In the genomic region with DNA sequence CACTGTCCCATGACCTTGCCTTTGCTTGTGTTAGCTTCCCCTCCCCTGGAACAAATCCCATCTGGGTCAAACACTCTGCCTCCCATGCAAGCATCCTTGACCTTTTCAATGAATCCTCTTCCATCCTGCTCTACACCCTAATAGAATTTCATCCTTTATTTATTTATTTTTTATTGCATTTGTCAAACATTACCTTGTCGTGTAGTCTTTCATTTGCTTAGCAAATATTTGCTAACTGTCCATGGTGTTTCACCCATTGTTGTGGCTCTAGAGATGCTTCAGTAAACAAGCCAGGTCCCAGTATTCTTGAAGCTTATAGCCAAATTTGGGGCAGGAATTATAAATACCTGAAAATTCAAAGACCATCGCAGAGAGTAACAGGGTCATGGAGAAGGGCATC, we compare ENCODE assay signal across 17 cellular contexts.
"Had no signal": no experiment of that assay in that cellular context is flagged by ENCODE, and none has a peak within 500 bp of the region (broad histone marks: within the 10 kb centered on the region; RNA-seq: fewer than 3 reads in every experiment).

No MANE protein-coding gene starts in this region.

- H3K36me3 Mint-ChIP-seq: type B pancreatic cell had no signal

- ATAC-seq: gastroesophageal sphincter; left lung; stimulated activated naive CD8-positive, alpha-beta T cell treated with anti-CD3 and anti-CD28 coated beads, Interleukin-15, Interleukin-2, amounts not matched to agents 100 U/mL and 50 U/mL, for 24 hours had no signal

- H3K9me3 ChIP-seq: gastroesophageal sphincter, left lung, sigmoid colon, suprapubic skin had no signal

- FAIRE-seq: keratinocyte had no signal

- H3K27ac ChIP-seq: gastroesophageal sphincter, left lung, sigmoid colon, suprapubic skin had no signal

- H3K27me3 ChIP-seq: gastroesophageal sphincter, left lung, sigmoid colon, suprapubic skin had no signal

- H3K4me1 ChIP-seq: sigmoid colon had no signal

- H3K9me3 Mint-ChIP-seq: activated T-cell treated with anti-CD3 and anti-CD28 coated beads, Interleukin-2, amount 50 U/mL, for 24 hours; dendritic cell treated with granulocyte-macrophage colony-stimulating factor and Interleukin-4, amounts not matched to agents 40 ng/mL and 50 ng/mL, for 4 days; type B pancreatic cell had no signal

- H3K27ac Mint-ChIP-seq: activated naive CD8-positive, alpha-beta T cell; activated T-cell treated with anti-CD3 and anti-CD28 coated beads, Interleukin-2, amount 50 U/mL, for 24 hours; dendritic cell treated with granulocyte-macrophage colony-stimulating factor and Interleukin-4, amounts not matched to agents 40 ng/mL and 50 ng/mL, for 4 days; nephron; type B pancreatic cell had no signal

- H3K36me3 ChIP-seq: gastroesophageal sphincter, left lung, sigmoid colon, suprapubic skin had no signal

- H3K4me3 ChIP-seq: gastroesophageal sphincter, left lung, sigmoid colon, suprapubic skin had no signal

- H3K4me3 Mint-ChIP-seq: activated naive CD8-positive, alpha-beta T cell; activated T-cell treated with anti-CD3 and anti-CD28 coated beads, Interleukin-2, amount 50 U/mL, for 24 hours; dendritic cell treated with granulocyte-macrophage colony-stimulating factor and Interleukin-4, amounts not matched to agents 40 ng/mL and 50 ng/mL, for 4 days; nephron; type B pancreatic cell had no signal

- DNase-seq: activated CD4-positive, CD25-positive, alpha-beta regulatory T cell; activated effector memory CD4-positive, alpha-beta T cell treated with Interleukin-2 at 50 U/mL for 16 hours; activated T-cell treated with anti-CD3 and anti-CD28 coated beads, Interleukin-2, amount 50 U/mL, for 24 hours; anterior cingulate cortex; cerebellar nuclear complex; left lung; mesenchymal stem cell; sigmoid colon; stimulated activated CD4-positive, alpha-beta T cell treated with anti-CD3 and anti-CD28 coated beads, Interleukin-12 subunit alpha, Interleukin-12 subunit beta, amount 100 ng/mL, for 4 hours; stimulated activated naive CD8-positive, alpha-beta T cell treated with anti-CD3 and anti-CD28 coated beads, Interleukin-15, Interleukin-2, amounts not matched to agents 100 U/mL and 50 U/mL, for 24 hours had no signal
